9 cellular contexts compared by ENCODE assay signal in the genomic region with DNA sequence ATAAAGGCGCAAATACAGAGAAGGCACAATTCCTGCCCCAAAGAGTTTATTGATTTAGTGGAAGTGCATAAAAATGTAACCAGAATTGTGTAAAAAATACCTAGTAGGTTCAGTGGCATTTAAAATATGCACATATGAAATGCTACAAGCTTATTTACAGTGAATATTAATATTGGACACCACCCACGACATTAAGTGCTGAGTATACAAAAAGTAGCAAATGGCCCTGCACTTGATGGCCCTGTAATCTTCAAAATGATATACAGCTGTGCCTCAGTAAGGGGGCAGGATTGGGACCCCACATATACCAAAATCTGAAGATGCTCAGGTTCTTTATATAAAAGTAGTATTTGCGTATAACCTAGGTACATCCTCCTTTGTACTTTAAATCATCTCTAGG. TPM values are rescaled to one million over a fixed set of nuclear protein-coding genes. Genes with fewer than 3 reads are reported as not detected.
"Had no signal": no experiment of that assay in that cellular context is flagged by ENCODE, and none has a peak within 500 bp of the region (broad histone marks: within the 10 kb centered on the region; RNA-seq: fewer than 3 reads in every experiment).

No MANE protein-coding gene starts in this region.

- H3K27ac ChIP-seq: HL-60 had no signal

- DNase-seq: H9, HCEC 1CT, KG1 had no signal

- H3K4me3 ChIP-seq: GM23338 had no signal

- FAIRE-seq: H1, H54 had no signal

- ATAC-seq: GM23338 had no signal

- H3K4me2 ChIP-seq: GM23338 had no signal

RNA-seq across cellular contexts. Expression of gene TMEM212, which starts 37.3 kb away (rescaled TPM):
- total RNA-seq: GM23338, H1, H9, HT1080 had no signal
- polyA plus RNA-seq: GM23338, H1, IgD-negative memory B cell had no signal
